ENCODE assay signal across 8 cellular contexts in genomic region chr17:76500745-76501017, GRCh38. TPM values are rescaled to one million over a fixed set of nuclear protein-coding genes. Genes with fewer than 3 reads are reported as not detected.
DNase-seq lines count a peak whose midpoint lies in the region; TF ChIP-seq lines count a peak whose summit lies in the region.

No MANE protein-coding gene starts in this region.

- peak overlapping the region; percentile 33 for H3K9ac ChIP-seq in smooth muscle cell (ENCODE audit: low read depth)

- H3K27me3 ChIP-seq in H7 (ENCODE audit: control insufficient read depth, insufficient read depth, low read length) (no peaks in the 10 kb centered on the region), smooth muscle cell (ENCODE audit: low read depth) (no peaks in the 10 kb centered on the region)

- no peaks in the 10 kb centered on the region for H3K79me2 ChIP-seq in smooth muscle cell (ENCODE audit: low read depth)

- WGBS in smooth muscle cell (ENCODE audit: low lambda C conversion rate) = 6% methylated on average over 10 of the region's 10 CpGs

- peak overlapping the region; percentile 38 for H3K4me3 Mint-ChIP-seq in glutamatergic neuron (ENCODE audit: unreplicated experiment)

- H3K36me3 ChIP-seq in H7 (replicated peaks; ENCODE audit: control insufficient read depth, insufficient read depth, low read length) (no peaks in the 10 kb centered on the region), smooth muscle cell (ENCODE audit: low read depth) (no peaks in the 10 kb centered on the region)

- H3F3A ChIP-seq in smooth muscle cell (ENCODE audit: low read depth) = no peaks in the 10 kb centered on the region

- TF ChIP-seq CTCF in glutamatergic neuron (IDR thresholded peaks at IDR 0.05; ENCODE audit: partially characterized antibody, unreplicated experiment) (no peak), smooth muscle cell (IDR thresholded peaks at IDR 0.05; ENCODE audit: borderline replicate concordance, insufficient read depth, poor library complexity, severe bottlenecking) (no peak)

- no peaks in the 10 kb centered on the region for H3K9me3 ChIP-seq in smooth muscle cell (replicated peaks; ENCODE audit: low read depth)

- no peaks in the 10 kb centered on the region for H3K36me3 Mint-ChIP-seq in glutamatergic neuron (ENCODE audit: unreplicated experiment)

- H3K4me1 Mint-ChIP-seq in glutamatergic neuron (ENCODE audit: low read depth, unreplicated experiment) = peaks cover 16% of the 10 kb centered on the region

- peaks cover 16% of the 10 kb centered on the region for H3K4me1 ChIP-seq in smooth muscle cell (ENCODE audit: low read depth)

- H3K27ac ChIP-seq in smooth muscle cell (ENCODE audit: low read depth) = no peak overlapping the region

- H4K20me1 ChIP-seq in smooth muscle cell (ENCODE audit: low read depth) = peaks cover 10% of the 10 kb centered on the region

- peak overlapping the region; percentile 94 for H3K4me2 ChIP-seq in smooth muscle cell

- DNase-seq in H7 (no peak), SW480 (ENCODE audit: low spot score) (peak; percentile 30), glutamatergic neuron (no peak), smooth muscle cell (lab: John Stamatoyannopoulos, UW; ENCODE audit: unreplicated experiment) (no peak), NOMO-1 treated with dmso at 0.1 percent for 144 hours (lab: John Stamatoyannopoulos, UW; ENCODE audit: unreplicated experiment) (no peak), islet precursor cell (no peak), superior temporal gyrus (ENCODE audit: extremely low spot score) (no peak), NCI-H1092 (lab: John Stamatoyannopoulos, UW) (no peak)

- peaks cover 7% of the 10 kb centered on the region for H3K9me3 Mint-ChIP-seq in glutamatergic neuron (ENCODE audit: unreplicated experiment)

- peak overlapping the region; percentile 80 for H3K4me3 ChIP-seq in H7 (ENCODE audit: insufficient read depth, low read depth, low read length)
- H3K4me3 ChIP-seq in smooth muscle cell = peak overlapping the region; percentile 67

- peak overlapping the region; percentile 26 for H2AFZ ChIP-seq in smooth muscle cell (ENCODE audit: low read depth)

- peaks cover 12% of the 10 kb centered on the region for H3K27me3 Mint-ChIP-seq in glutamatergic neuron (ENCODE audit: unreplicated experiment)

- H3K27ac Mint-ChIP-seq in glutamatergic neuron (ENCODE audit: unreplicated experiment) = no peak overlapping the region

RNA-seq across cellular contexts. Expression of gene RHBDF2, which starts 0.5 kb away (rescaled TPM):
- 23.0 and 34.3 TPM in 2 replicates for total RNA-seq in H7 (2014; rRNA removed; shearing (Covaris generic))
- total RNA-seq in glutamatergic neuron (ENCODE audit: unreplicated experiment) = 1.9 TPM
- total RNA-seq in smooth muscle cell = 4.9 and 12.2 TPM in 2 replicates
- polyA plus RNA-seq in smooth muscle cell = 20.5 and 25.4 TPM in 2 replicates

RNA-seq across cellular contexts. Expression of gene AANAT, which starts 33.3 kb away (rescaled TPM):
- total RNA-seq in H7 (2014; rRNA removed; shearing (Covaris generic)) = 0.17 TPM in 1 of 2 replicates, not detected in the other
- total RNA-seq in glutamatergic neuron (ENCODE audit: unreplicated experiment) = 0.39 TPM
- total RNA-seq in smooth muscle cell = not detected in 2 replicates
- 0.15 TPM in 1 of 2 replicates, not detected in the other for polyA plus RNA-seq in smooth muscle cell

RNA-seq across cellular contexts. Expression of gene CYGB, which starts 36.8 kb away (rescaled TPM):
- 1.4 and 3.5 TPM in 2 replicates for total RNA-seq in H7 (2014; rRNA removed; shearing (Covaris generic))
- total RNA-seq in glutamatergic neuron (ENCODE audit: unreplicated experiment) (20.4 TPM), smooth muscle cell (4.9 and 13.9 TPM in 2 replicates)
- 20.5 and 22.2 TPM in 2 replicates for polyA plus RNA-seq in smooth muscle cell

RNA-seq across cellular contexts. Expression of gene PRCD, which starts 39.2 kb away (rescaled TPM):
- 0.70 and 0.83 TPM in 2 replicates for total RNA-seq in H7 (2014; rRNA removed; shearing (Covaris generic))
- 1.4 TPM for total RNA-seq in glutamatergic neuron (ENCODE audit: unreplicated experiment)
- total RNA-seq in smooth muscle cell = 0.31 and 1.4 TPM in 2 replicates
- 5.0 and 5.8 TPM in 2 replicates for polyA plus RNA-seq in smooth muscle cell

RNA-seq across cellular contexts. Expression of gene UBE2O, which starts 47.7 kb away (rescaled TPM):
- total RNA-seq in H7 (2014; rRNA removed; shearing (Covaris generic)) = 52.2 and 58.7 TPM in 2 replicates
- total RNA-seq in glutamatergic neuron (ENCODE audit: unreplicated experiment) (94.3 TPM), smooth muscle cell (7.6 and 10.1 TPM in 2 replicates)
- 12.1 and 15.2 TPM in 2 replicates for polyA plus RNA-seq in smooth muscle cell
